ENCODE assay signal across 22 cellular contexts in the genomic region with DNA sequence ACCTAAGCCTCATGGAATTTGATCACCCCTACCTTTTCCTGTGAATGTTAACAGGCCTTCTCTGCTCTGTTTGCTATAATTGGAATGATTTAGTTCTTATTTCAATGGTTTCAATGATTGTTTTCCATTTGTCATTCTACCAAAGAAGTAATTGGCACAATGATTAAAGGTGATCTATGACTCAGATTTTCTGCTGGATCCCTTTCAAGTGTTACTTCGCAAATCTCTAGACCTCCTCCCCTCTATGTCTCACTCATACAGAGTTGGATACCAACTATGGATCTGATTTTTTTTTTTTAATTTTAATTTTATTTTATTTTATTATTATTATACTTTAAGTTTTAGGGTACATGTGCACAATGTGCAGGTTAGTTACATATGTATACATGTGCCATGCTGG.
"Had no signal": no experiment of that assay in that cellular context is flagged by ENCODE, and none has a peak within 500 bp of the region (broad histone marks: within the 10 kb centered on the region; RNA-seq: fewer than 3 reads in every experiment).

No MANE protein-coding gene starts in this region.

- H3K4me1 ChIP-seq: prostate gland had no signal

- H3K9me3 Mint-ChIP-seq: activated B cell treated with CpG ODN at 0.5 μM for 24 hours; activated naive CD8-positive, alpha-beta T cell treated with anti-CD3 and anti-CD28 coated beads, Interleukin-2, amount 10 ng/mL, durations not matched to agents 7 days and 5 days; activated T-helper 2 cell treated with anti-CD3 and anti-CD28 coated beads, Interferon-gamma antibody, Interleukin-2, Interleukin-4, amounts not matched to agents 10 μg/mL and 5 μg/mL and 100 μg/mL, durations not matched to agents 14 hours and 24 hours and 36 hours; brain; neural progenitor cell; T-cell had no signal

- DNase-seq: activated B cell treated with CpG ODN at 0.5 μM for 24 hours; activated CD4-positive, alpha-beta T cell treated with anti-CD3 and anti-CD28 coated beads, Interleukin-2, amount 50 U/mL, for 1 hour; activated naive CD8-positive, alpha-beta T cell treated with anti-CD3 and anti-CD28 coated beads, Interleukin-2, amount 10 ng/mL, durations not matched to agents 7 days and 5 days; central memory CD4-positive, alpha-beta T cell; dorsolateral prefrontal cortex; foreskin fibroblast; left ventricle myocardium superior; mesenchymal stem cell; mucosa of descending colon; naive B cell; right cardiac atrium; T-cell; upper lobe of left lung had no signal

- H3K4me3 Mint-ChIP-seq: activated B cell treated with CpG ODN at 0.5 μM for 24 hours; activated naive CD8-positive, alpha-beta T cell treated with anti-CD3 and anti-CD28 coated beads, Interleukin-2, amount 10 ng/mL, durations not matched to agents 7 days and 5 days; brain; neural progenitor cell; T-cell had no signal

- H3K36me3 ChIP-seq: neural progenitor cell, prostate gland, thoracic aorta, upper lobe of left lung had no signal

- H3K27me3 ChIP-seq: dorsolateral prefrontal cortex, neural progenitor cell, upper lobe of left lung had no signal

- H3K27ac ChIP-seq: dorsolateral prefrontal cortex, epithelial cell of prostate, neural progenitor cell, prostate gland, skin epidermis, thoracic aorta, upper lobe of left lung had no signal

- ATAC-seq: left ventricle myocardium superior, mucosa of descending colon, right cardiac atrium, SK-N-SH treated with all-trans-retinoic acid at 6 μM for 48 hours, T-cell had no signal

- H3K36me3 Mint-ChIP-seq: brain, naive B cell, neural progenitor cell, T-cell had no signal

- H3K27me3 Mint-ChIP-seq: activated B cell treated with CpG ODN at 0.5 μM for 24 hours; activated naive CD8-positive, alpha-beta T cell treated with anti-CD3 and anti-CD28 coated beads, Interleukin-2, amount 10 ng/mL, durations not matched to agents 7 days and 5 days; brain; naive B cell; T-cell had no signal

- H3K27ac Mint-ChIP-seq: activated B cell treated with CpG ODN at 0.5 μM for 24 hours; activated naive CD8-positive, alpha-beta T cell treated with anti-CD3 and anti-CD28 coated beads, Interleukin-2, amount 10 ng/mL, durations not matched to agents 7 days and 5 days; activated T-helper 2 cell treated with anti-CD3 and anti-CD28 coated beads, Interferon-gamma antibody, Interleukin-2, Interleukin-4, amounts not matched to agents 10 μg/mL and 5 μg/mL and 100 μg/mL, durations not matched to agents 14 hours and 24 hours and 36 hours; brain; naive B cell; neural progenitor cell; T-cell had no signal

- H3K9me3 ChIP-seq: mucosa of descending colon, prostate gland, thoracic aorta, upper lobe of left lung had no signal

- H3K4me3 ChIP-seq: dorsolateral prefrontal cortex, mucosa of descending colon, neural progenitor cell, prostate gland, skin epidermis, thoracic aorta, upper lobe of left lung had no signal

- FAIRE-seq: colon had no signal
